In the genomic region with DNA sequence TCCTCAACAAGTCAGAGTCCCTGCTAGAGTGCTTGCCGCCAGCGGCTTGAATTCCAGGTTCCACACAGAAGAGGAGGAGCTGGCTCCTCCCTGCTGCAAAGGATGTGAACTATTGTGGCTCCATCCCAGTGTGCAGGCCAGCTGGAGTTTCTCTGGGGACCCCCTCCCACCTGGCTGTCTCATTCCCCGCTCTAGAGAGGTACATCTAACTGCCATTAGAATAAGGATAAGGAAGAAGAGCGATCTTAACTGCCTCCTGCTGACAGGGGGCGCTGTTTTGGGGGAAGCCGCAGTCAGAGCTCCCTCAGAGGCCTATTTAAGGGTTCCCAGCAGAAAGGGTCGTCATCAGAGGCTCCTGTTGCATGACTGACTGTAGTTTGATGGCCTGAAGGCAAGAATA, we compare ENCODE assay signal across 8 cellular contexts. TPM values are rescaled to one million over a fixed set of nuclear protein-coding genes. Genes with fewer than 3 reads are reported as not detected.
DNase-seq lines count a peak whose midpoint lies in the region; ATAC-seq and TF ChIP-seq lines count a peak whose summit lies in the region.

No MANE protein-coding gene starts in this region.

- H3K9me2 ChIP-seq in DOHH2 (replicated peaks; ENCODE audit: control insufficient read depth, low read length), result no peaks in the 10 kb centered on the region

- DNase-seq in HL-60 (ENCODE audit: low read depth in 1 of 2, low spot score in 1 of 2), result peak in 1 of 2 experiments; percentile 2
- DNase-seq in activated naive CD8-positive, alpha-beta T cell treated with anti-CD3 and anti-CD28 coated beads for 36 hours, result peak; percentile 14
- peak; percentile 86 for DNase-seq in mesendoderm
- DNase-seq in esophagus muscularis mucosa (ENCODE audit: extremely low spot score), result no peak
- DNase-seq in upper lobe of left lung, result no peak

- H3K23ac ChIP-seq in mesendoderm (ENCODE audit: low read length), result no peak overlapping the region

- TF ChIP-seq CTCF in DOHH2 (IDR thresholded peaks at IDR 0.05; ENCODE audit: low read depth, low read length, poor library complexity, severe bottlenecking), result peak; percentile 76
- peak; percentile 4 for TF ChIP-seq CTCF in HL-60 (IDR thresholded peaks at IDR 0.05; ENCODE audit: insufficient read depth, low read length)
- TF ChIP-seq CTCF in esophagus muscularis mucosa (IDR thresholded peaks at IDR 0.05), result no peak
- TF ChIP-seq CTCF in upper lobe of left lung (IDR thresholded peaks at IDR 0.05), result no peak

- no peak overlapping the region for H3K4me3 Mint-ChIP-seq in activated naive CD8-positive, alpha-beta T cell treated with anti-CD3 and anti-CD28 coated beads for 36 hours

- H3K79me2 ChIP-seq in DOHH2 (ENCODE audit: control insufficient read depth, low read length) (no peaks in the 10 kb centered on the region), mesendoderm (ENCODE audit: control insufficient read depth, insufficient read depth, low read length) (no peaks in the 10 kb centered on the region)

- intact Hi-C loops in esophagus muscularis mucosa (cut with DNase I), result no loop called here

- H3K9me3 Mint-ChIP-seq in activated naive CD8-positive, alpha-beta T cell treated with anti-CD3 and anti-CD28 coated beads for 36 hours, result no peaks in the 10 kb centered on the region

- H2AK5ac ChIP-seq in mesendoderm (ENCODE audit: low read length), result no peak overlapping the region

- peak overlapping the region; percentile 50 for H3K9ac ChIP-seq in mesendoderm (ENCODE audit: low read length)

- TF ChIP-seq POLR2A in esophagus muscularis mucosa (IDR thresholded peaks at IDR 0.05; ENCODE audit: low read depth) (no peak), upper lobe of left lung (IDR thresholded peaks at IDR 0.05) (no peak)

- H3K4me1 ChIP-seq in DOHH2 (ENCODE audit: control insufficient read depth, low read length) (no peaks in the 10 kb centered on the region), mesendoderm (ENCODE audit: control insufficient read depth, low read depth, low read length) (peaks cover 2% of the 10 kb centered on the region), esophagus muscularis mucosa (no peaks in the 10 kb centered on the region), upper lobe of left lung (no peaks in the 10 kb centered on the region)

- H3K27me3 Mint-ChIP-seq in activated naive CD8-positive, alpha-beta T cell treated with anti-CD3 and anti-CD28 coated beads for 36 hours, result peaks cover 23% of the 10 kb centered on the region

- H3K4me3 ChIP-seq in DOHH2 (ENCODE audit: low read length) (no peak overlapping the region), HL-60 (replicated peaks; ENCODE audit: insufficient read depth, low read length) (no peak overlapping the region), mesendoderm (ENCODE audit: low read length) (no peak overlapping the region), esophagus muscularis mucosa (no peak overlapping the region), upper lobe of left lung (no peak overlapping the region)

- H3K4me2 ChIP-seq in DOHH2 (ENCODE audit: low read length), result no peak overlapping the region
- no peak overlapping the region for H3K4me2 ChIP-seq in mesendoderm (ENCODE audit: low read length)

- peak overlapping the region; percentile 99 for H4K5ac ChIP-seq in mesendoderm (ENCODE audit: low read length)

- peak overlapping the region; percentile 49 for H3K56ac ChIP-seq in mesendoderm (ENCODE audit: low read length)

- H3F3A ChIP-seq in DOHH2 (ENCODE audit: control insufficient read depth, insufficient read depth), result no peaks in the 10 kb centered on the region

- H3K79me1 ChIP-seq in mesendoderm (ENCODE audit: low read length), result no peaks in the 10 kb centered on the region

- H3K4me1 Mint-ChIP-seq in activated naive CD8-positive, alpha-beta T cell treated with anti-CD3 and anti-CD28 coated beads for 36 hours, result peaks cover 6% of the 10 kb centered on the region

- H2BK15ac ChIP-seq in mesendoderm (replicated peaks; ENCODE audit: low read depth), result peak overlapping the region; percentile 3

- H3K27ac Mint-ChIP-seq in activated naive CD8-positive, alpha-beta T cell treated with anti-CD3 and anti-CD28 coated beads for 36 hours, result no peak overlapping the region

- H3K36me3 ChIP-seq in DOHH2 (ENCODE audit: control insufficient read depth, low read length), result no peaks in the 10 kb centered on the region
- no peaks in the 10 kb centered on the region for H3K36me3 ChIP-seq in mesendoderm (ENCODE audit: control insufficient read depth, insufficient read depth, low read length)
- H3K36me3 ChIP-seq in esophagus muscularis mucosa, result no peaks in the 10 kb centered on the region
- no peaks in the 10 kb centered on the region for H3K36me3 ChIP-seq in upper lobe of left lung

- no CpG with 5 or more reads among the region's 7 CpGs for WGBS in mesendoderm (ENCODE audit: extremely low coverage, insufficient coverage, low lambda C conversion rate)
- 32% methylated on average over 6 of the region's 7 CpGs for WGBS in esophagus muscularis mucosa
- WGBS in upper lobe of left lung, 2 donors, result 48 to 59% methylated on average over 7 of the region's 7 CpGs

- no peaks in the 10 kb centered on the region for H4K20me1 ChIP-seq in DOHH2 (ENCODE audit: control insufficient read depth, insufficient read depth, low read depth, low read length)

- no peaks in the 10 kb centered on the region for H3K36me3 Mint-ChIP-seq in activated naive CD8-positive, alpha-beta T cell treated with anti-CD3 and anti-CD28 coated beads for 36 hours

- H3K27ac ChIP-seq in DOHH2 (ENCODE audit: low read depth, low read length), result no peak overlapping the region
- H3K27ac ChIP-seq in HL-60 (replicated peaks), result no peak overlapping the region
- H3K27ac ChIP-seq in mesendoderm (ENCODE audit: low read depth, low read length), result no peak overlapping the region
- H3K27ac ChIP-seq in esophagus muscularis mucosa (replicated peaks in 1 of 4), result no peak overlapping the region
- no peak overlapping the region for H3K27ac ChIP-seq in upper lobe of left lung

- H2BK120ac ChIP-seq in mesendoderm (ENCODE audit: low read depth, low read length), result peak overlapping the region; percentile 89

- TF ChIP-seq EP300 in esophagus muscularis mucosa (IDR thresholded peaks at IDR 0.05), result no peak
- TF ChIP-seq EP300 in upper lobe of left lung (IDR thresholded peaks at IDR 0.05), result no peak

- no peak overlapping the region for H3K4ac ChIP-seq in mesendoderm (ENCODE audit: low read depth, low read length)

- peak overlapping the region; percentile 15 for H4K8ac ChIP-seq in mesendoderm (ENCODE audit: low read depth, low read length)

- H3K27me3 ChIP-seq in DOHH2 (ENCODE audit: control insufficient read depth, low read length) (no peaks in the 10 kb centered on the region), HL-60 (ENCODE audit: insufficient read depth, poor library complexity, severe bottlenecking) (peaks cover 4% of the 10 kb centered on the region), mesendoderm (ENCODE audit: insufficient read depth, low read length, poor library complexity) (no peaks in the 10 kb centered on the region), esophagus muscularis mucosa (peaks cover 0 to 12% (median 0%) of the 10 kb centered on the region in 4 donors), upper lobe of left lung (no peaks in the 10 kb centered on the region)

- H3K9me3 ChIP-seq in DOHH2 (ENCODE audit: control insufficient read depth, insufficient read depth, low read length), result no peaks in the 10 kb centered on the region
- H3K9me3 ChIP-seq in esophagus muscularis mucosa, result no peaks in the 10 kb centered on the region
- H3K9me3 ChIP-seq in upper lobe of left lung, result no peaks in the 10 kb centered on the region

- peak overlapping the region; percentile 81 for H2BK5ac ChIP-seq in mesendoderm (ENCODE audit: low read length)

- ATAC-seq in HG03565 (IDR thresholded peaks at IDR 0.05; ENCODE audit: unreplicated experiment) (no peak), upper lobe of left lung (ENCODE audit: low FRiP score in 2 of 2) (no peak), HG02981 (IDR thresholded peaks at IDR 0.05; ENCODE audit: unreplicated experiment) (no peak)

- H3K18ac ChIP-seq in mesendoderm (ENCODE audit: low read length), result peak overlapping the region; percentile 78

RNA-seq across cellular contexts. Expression of gene HECW1, which starts 40.8 kb away (rescaled TPM):
- not detected for total RNA-seq in activated naive CD8-positive, alpha-beta T cell treated with anti-CD3 and anti-CD28 coated beads for 36 hours
- 2.2 TPM for polyA plus RNA-seq in mesendoderm (2013, experiment 1 of 2)
- polyA plus RNA-seq in mesendoderm (2013, experiment 2 of 2), result 1.5 TPM
- total RNA-seq in esophagus muscularis mucosa, result under 1 TPM; 0.06 to 0.99 (median 0.27) TPM
- total RNA-seq in upper lobe of left lung, result 1 to 10 TPM in 1 of 6 donors, under 1 TPM in 4, not detected in 1; 0.10 to 1.0 (median 0.76) TPM

Comparison
In these comparisons a context has a peak if more than half of its experiments do, and no peak if none do; other contexts are left out.
1. CTCF ChIP-seq: peak in DOHH2 (single experiment) and HL-60 (single experiment); none in esophagus muscularis mucosa (0 of 3) and upper lobe of left lung (0 of 6).
2. DNase-seq: peak in activated naive CD8-positive, alpha-beta T cell treated with anti-CD3 and anti-CD28 coated beads for 36 hours (single experiment) and mesendoderm (single experiment); none in esophagus muscularis mucosa (single experiment) and upper lobe of left lung (0 of 2).